In the genomic region with DNA sequence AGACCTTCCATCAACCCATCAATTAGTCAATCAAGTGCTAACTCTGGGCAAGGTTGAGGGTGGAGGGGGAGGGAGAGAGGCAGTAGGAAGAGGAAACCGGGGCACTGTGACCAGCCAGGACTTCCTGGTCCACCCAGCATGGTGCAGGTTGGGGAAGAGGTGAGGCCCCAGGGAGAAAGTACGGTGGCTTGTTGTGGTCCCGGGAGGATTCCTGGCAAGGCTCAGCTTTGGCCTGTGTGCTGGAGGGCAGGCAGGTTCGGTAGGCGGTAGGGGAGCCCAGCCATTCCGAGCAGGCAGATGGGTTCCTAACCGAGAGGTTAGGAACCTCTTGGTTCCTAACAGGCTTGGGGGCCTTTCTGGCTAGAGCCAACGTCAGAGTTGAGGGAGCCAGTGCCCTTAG, we compare ENCODE assay signal across 21 cellular contexts. TPM values are rescaled to one million over a fixed set of nuclear protein-coding genes. Genes with fewer than 3 reads are reported as not detected.
DNase-seq lines count a peak whose midpoint lies in the region; ATAC-seq and TF ChIP-seq lines count a peak whose summit lies in the region.
"Had no signal": no experiment of that assay in that cellular context is flagged by ENCODE, and none has a peak within 500 bp of the region (broad histone marks: within the 10 kb centered on the region; RNA-seq: fewer than 3 reads in every experiment).

No MANE protein-coding gene starts in this region.

- no peak overlapping the region for H4K8ac ChIP-seq in IMR-90 (ENCODE audit: low read depth in 2 of 2, low read length in 2 of 2)

- H3K4me2 ChIP-seq in BLaER1 (peak overlapping the region; percentile 57), IMR-90 (ENCODE audit: low read depth, low read length) (no peak overlapping the region)
- H3K4me2 ChIP-seq: SK-N-SH had no signal

- H4K91ac ChIP-seq in IMR-90 (ENCODE audit: insufficient read depth, low read depth, low read length): no peak overlapping the region

- peak overlapping the region; percentile 17 for H2AFZ ChIP-seq in IMR-90 (replicated peaks; ENCODE audit: low read length, poor library complexity)

- POLR2A ChIA-PET in IMR-90 (lab: Charles Lee; ENCODE audit: unreplicated experiment): no interaction called here

- TF ChIP-seq POLR2A in IMR-90 (IDR thresholded peaks at IDR 0.05; ENCODE audit: low read depth, low read length): no peak

- H3K9me1 ChIP-seq in IMR-90 (ENCODE audit: insufficient read depth, low read length): peaks cover 8% of the 10 kb centered on the region

- no peak for ATAC-seq in IMR-90 (ENCODE audit: low read depth)
- no peak for ATAC-seq in GM21390 (IDR thresholded peaks at IDR 0.05; ENCODE audit: unreplicated experiment)
- ATAC-seq: K562 had no signal

- H3K18ac ChIP-seq in IMR-90 (ENCODE audit: low read depth, low read length): no peak overlapping the region

- CTCF ChIA-PET in IMR-90 (lab: Yijun Ruan, JAX): no interaction called here

- no peak overlapping the region for H2AK5ac ChIP-seq in IMR-90 (ENCODE audit: low read depth, low read length)

- H2BK20ac ChIP-seq in IMR-90 (ENCODE audit: low read depth, low read length): no peak overlapping the region

- H2BK5ac ChIP-seq in IMR-90 (ENCODE audit: low read depth, low read length, poor library complexity, severe bottlenecking): no peak overlapping the region

- dilution Hi-C loops in IMR-90 (cut with HindIII; ENCODE audit: low sequenced_read_pairs, unreplicated experiment): no loop called here

- no TSS peak for BruUV-seq in IMR-90 (replicated peaks; lab: Mats Ljungman, UMichigan)

- H4K20me1 ChIP-seq in BLaER1: no peaks in the 10 kb centered on the region
- H4K20me1 ChIP-seq in IMR-90 (ENCODE audit: insufficient read depth, low read length): no peaks in the 10 kb centered on the region

- no peak overlapping the region for H3K56ac ChIP-seq in IMR-90 (ENCODE audit: extremely low read depth, insufficient read depth, low read length)

- no peak overlapping the region for H3K4ac ChIP-seq in IMR-90 (ENCODE audit: low read depth, low read length)

- H3K27ac ChIP-seq in BLaER1 (0 out of 2 replicates have a peak overlapping the region, but pooled peaks have one; percentile 14), IMR-90 (ENCODE audit: insufficient read depth, low read length) (no peak overlapping the region), colonic mucosa (peak overlapping the region; percentile 66), mucosa of rectum (ENCODE audit: low read depth in 2 of 2, low read length in 2 of 2) (peak overlapping the region; percentile 84 to 85)

- no peak for TF ChIP-seq RAD21 in IMR-90 (IDR thresholded peaks at IDR 0.05; ENCODE audit: low read length)

- no peak for DNase-seq in IMR-90
- DNase-seq in colonic mucosa: peak; percentile 60
- no peak for DNase-seq in activated gamma-delta T cell (lab: John Stamatoyannopoulos, UW)
- DNase-seq in NCI-H524 (lab: John Stamatoyannopoulos, UW): no peak
- no peak for DNase-seq in NCI-H187 treated with DMSO at 0.1 percent for 48 hours (lab: John Stamatoyannopoulos, UW)
- DNase-seq: 8988T; Caco-2; CD4-positive, alpha-beta T cell; HFFc6; NCI-H1105 treated with DMSO at 0.1 percent for 48 hours; NCI-H1694; NCI-H748 treated with DMSO at 0.1 percent for 48 hours; RPMI8226; SHP77 treated with DMSO at 0.1 percent for 48 hours; SK-N-SH had no signal

- intact Hi-C loops in IMR-90 (cut with micrococcal nuclease): no loop called here
- intact Hi-C loops in colonic mucosa (cut with DNase I): no loop called here

- no peak overlapping the region for H4K5ac ChIP-seq in IMR-90 (ENCODE audit: low read depth, low read length)

- H3K9ac ChIP-seq in BLaER1: no peak overlapping the region
- no peak overlapping the region for H3K9ac ChIP-seq in IMR-90 (ENCODE audit: low read depth, low read length)
- H3K9ac ChIP-seq in colonic mucosa (ENCODE audit: low read depth in 2 of 2, low read length in 2 of 2): peak overlapping the region in 1 of 2 donors; percentile 76
- peak overlapping the region in 1 of 2 donors; percentile 60 for H3K9ac ChIP-seq in mucosa of rectum (ENCODE audit: low read depth in 1 of 2, low read length in 2 of 2)
- H3K9ac ChIP-seq: SK-N-SH had no signal

- no peak overlapping the region for H2BK15ac ChIP-seq in IMR-90 (ENCODE audit: low read depth, low read length)

- H3K4me3 ChIP-seq in BLaER1 (no peak overlapping the region), IMR-90 (ENCODE audit: insufficient read depth, low read depth, low read length) (no peak overlapping the region), colonic mucosa (no peak overlapping the region), mucosa of rectum (ENCODE audit: low read length in 2 of 2) (peak overlapping the region in 1 of 2 donors; percentile 33)
- H3K4me3 ChIP-seq: K562 had no signal

- peak overlapping the region; percentile 9 for H2AK9ac ChIP-seq in IMR-90 (replicated peaks; ENCODE audit: low read depth, low read length, poor library complexity)

- H3K36me3 ChIP-seq in BLaER1: no peaks in the 10 kb centered on the region
- H3K36me3 ChIP-seq in IMR-90 (ENCODE audit: control insufficient read depth, insufficient read depth, low read length): no peaks in the 10 kb centered on the region
- H3K36me3 ChIP-seq in colonic mucosa: no peaks in the 10 kb centered on the region
- H3K36me3 ChIP-seq in mucosa of rectum (ENCODE audit: control insufficient read depth in 2 of 2, insufficient read depth in 2 of 2, low read length in 2 of 2): peaks cover 2 to 4% of the 10 kb centered on the region in 2 donors

- peaks cover 43% of the 10 kb centered on the region for H3K4me1 ChIP-seq in BLaER1
- peaks cover 4% of the 10 kb centered on the region for H3K4me1 ChIP-seq in IMR-90 (ENCODE audit: control insufficient read depth, insufficient read depth, low read length)
- H3K4me1 ChIP-seq in colonic mucosa: peaks cover 24% of the 10 kb centered on the region
- H3K4me1 ChIP-seq in mucosa of rectum (ENCODE audit: control insufficient read depth in 2 of 2, insufficient read depth in 2 of 2, low read length in 2 of 2): peaks cover 50 to 76% of the 10 kb centered on the region in 2 donors
- H3K4me1 ChIP-seq: Caco-2 had no signal

- H3K9me3 ChIP-seq in BLaER1: peaks cover 9% of the 10 kb centered on the region; the same call in 1 of the 2 replicates
- peaks cover 6% of the 10 kb centered on the region for H3K9me3 ChIP-seq in IMR-90 (ENCODE audit: control insufficient read depth, insufficient read depth, low read length)
- no peaks in the 10 kb centered on the region for H3K9me3 ChIP-seq in colonic mucosa
- H3K9me3 ChIP-seq in mucosa of rectum (ENCODE audit: control insufficient read depth in 2 of 2, low read length in 2 of 2): no peaks in the 10 kb centered on the region
- H3K9me3 ChIP-seq: SK-N-SH had no signal

- H3K27me3 ChIP-seq in BLaER1: no peaks in the 10 kb centered on the region
- peaks cover 6% of the 10 kb centered on the region for H3K27me3 ChIP-seq in IMR-90 (ENCODE audit: control insufficient read depth, insufficient read depth, low read length)
- H3K27me3 ChIP-seq in colonic mucosa: no peaks in the 10 kb centered on the region
- H3K27me3 ChIP-seq in mucosa of rectum (ENCODE audit: control insufficient read depth in 2 of 2, insufficient read depth in 2 of 2, low read length in 2 of 2): no peaks in the 10 kb centered on the region

- WGBS in IMR-90 (ENCODE audit: extremely low coverage in 2 of 2, insufficient read length in 1 of 2), 2 experiments: 84% methylated on average over 5 of the region's 8 CpGs; no CpG with 5 or more reads in 1 of the 2 experiments

- no peak for TF ChIP-seq CTCF in IMR-90 (conservative IDR thresholded peaks at IDR 0.05; ENCODE audit: low read depth, low read length)
- no peak for TF ChIP-seq CTCF in colonic mucosa (IDR thresholded peaks at IDR 0.05)

- H3K79me1 ChIP-seq in IMR-90 (ENCODE audit: low read depth in 1 of 2, low read length in 2 of 2): no peaks in the 10 kb centered on the region

- H2BK120ac ChIP-seq in IMR-90 (ENCODE audit: low read depth, low read length): no peak overlapping the region

- in situ Hi-C loops in IMR-90 (cut with MboI; ENCODE audit: low sequenced_read_pairs): no loop called here

- no peak overlapping the region for H3K23ac ChIP-seq in IMR-90 (ENCODE audit: low read depth, low read length)

- no peak overlapping the region for H3K14ac ChIP-seq in IMR-90 (replicated peaks; ENCODE audit: low read depth, low read length)

TF ChIP-seq in IMR-90, 13 proteins besides CTCF, POLR2A, EP300 and RAD21:
- TF ChIP-seq SMC3 (IDR thresholded peaks at IDR 0.05; ENCODE audit: low read depth, low read length): no peak

RNA-seq across cellular contexts. Expression of a gene that starts 10.8 kb away (rescaled TPM):
- not detected in 2 replicates for total RNA-seq in IMR-90 (2012; rRNA removed)
- polyA plus RNA-seq in IMR-90 (2012; rRNA removed): not detected in 2 replicates
- not detected in 2 replicates for polyA plus RNA-seq in IMR-90 (2012; cell fraction: cytosol; rRNA removed)
- not detected in 2 replicates for polyA plus RNA-seq in IMR-90 (2012; cell fraction: nucleus; rRNA removed; ENCODE audit: low replicate concordance)
- total RNA-seq in colonic mucosa: 100 to 1,000 TPM; 537 to 604 TPM
- total RNA-seq: HFFc6, NCI-H460 had no signal
- polyA plus RNA-seq: AG04450, SK-N-SH had no signal

Comparison
In these comparisons a context has a peak if more than half of its experiments do, and no peak if none do; other contexts are left out.
1. RNA of a gene that starts 10.8 kb away (total RNA-seq): 537 to 604 TPM in colonic mucosa; not detected in IMR-90; every median in the first group is over 100 times any median in the second.